Comparison of ENCODE assay signal across 8 cellular contexts in the genomic region with DNA sequence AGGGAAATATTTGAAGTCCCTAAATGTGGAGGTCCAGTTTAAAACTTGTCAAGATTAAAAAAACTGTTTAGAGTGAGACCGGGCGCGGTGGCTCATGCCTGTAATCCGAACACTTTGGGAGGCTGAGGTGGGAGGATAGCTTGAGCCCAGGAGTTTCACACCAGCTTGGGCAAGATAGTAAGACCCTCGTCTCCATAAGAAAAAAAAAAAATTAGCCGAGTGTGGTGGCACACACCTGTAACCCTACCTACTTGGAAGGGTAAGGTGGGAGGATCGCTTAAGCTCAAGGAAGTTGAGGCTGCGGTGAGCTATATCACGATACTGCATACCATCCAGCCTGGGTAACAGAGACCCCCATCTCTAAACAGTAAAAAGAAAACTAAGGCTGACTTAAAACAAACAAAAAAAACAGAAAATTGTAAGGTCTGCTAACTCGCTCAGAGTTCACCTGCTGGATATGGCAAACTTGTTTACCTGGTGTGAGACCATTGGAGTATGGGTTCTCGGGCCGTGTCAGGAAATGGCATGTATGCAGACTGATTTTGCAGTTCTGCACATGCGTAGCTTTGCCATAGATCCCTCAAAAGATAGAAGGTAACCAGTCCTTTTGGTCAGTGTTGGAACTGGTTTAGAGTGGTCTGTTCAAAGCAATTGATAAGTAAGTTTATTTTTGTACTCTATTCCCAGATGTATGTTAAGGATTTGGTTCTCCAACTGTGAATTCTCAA. TPM values are rescaled to one million over a fixed set of nuclear protein-coding genes. Genes with fewer than 3 reads are reported as not detected.
A peak's percentile ranks its signal among the peaks of the same experiment; 100 is the strongest.
DNase-seq lines count a peak whose midpoint lies in the region; ATAC-seq and TF ChIP-seq lines count a peak whose summit lies in the region.

No MANE protein-coding gene starts in this region.

- DNase-seq in CD4-positive, alpha-beta T cell = peak in 6 of 10 experiments; percentile 9 to 24 (median 12)
- DNase-seq in PC-9 (no peak), osteoblast (ENCODE audit: insufficient read length, low spot score, missing footprints) (no peak), SHP77 (lab: John Stamatoyannopoulos, UW) (no peak)
- no peak for DNase-seq in effector CD8-positive, alpha-beta T cell (lab: John Stamatoyannopoulos, UW)

- H3K27ac ChIP-seq in CD4-positive, alpha-beta T cell (ENCODE audit: low read depth, low read length) = peak overlapping the region; percentile 0
- no peak overlapping the region for H3K27ac ChIP-seq in PC-9
- H3K27ac ChIP-seq in duodenal mucosa (ENCODE audit: low read depth, low read length) = no peak overlapping the region
- H3K27ac ChIP-seq in osteoblast (ENCODE audit: low read depth, low read length) = peak overlapping the region; percentile 83

- H3K4me3 ChIP-seq in PC-9 (peak overlapping the region; percentile 97), duodenal mucosa (ENCODE audit: low read depth in 1 of 2, low read length in 2 of 2) (peak overlapping the region; percentile 79 to 80), osteoblast (ENCODE audit: insufficient read depth, low read length) (peak overlapping the region; percentile 97)

- no peak for TF ChIP-seq CTCF in CD4-positive, alpha-beta T cell (IDR thresholded peaks at IDR 0.05)
- TF ChIP-seq CTCF in PC-9 (conservative IDR thresholded peaks at IDR 0.05) = no peak
- TF ChIP-seq CTCF in osteoblast (IDR thresholded peaks at IDR 0.05; ENCODE audit: extremely low read depth, low read depth, low read length) = no peak

- H3K36me3 ChIP-seq in PC-9 (ENCODE audit: low read depth) = peaks cover 27% of the 10 kb centered on the region; the same call in 1 of the 2 replicates
- peaks cover 0 to 14% of the 10 kb centered on the region in 2 donors for H3K36me3 ChIP-seq in duodenal mucosa (ENCODE audit: control insufficient read depth in 1 of 2, insufficient read depth in 2 of 2, low read length in 2 of 2)
- H3K36me3 ChIP-seq in osteoblast (ENCODE audit: insufficient read depth, low read length) = peaks cover 8% of the 10 kb centered on the region

- H3K4me3 Mint-ChIP-seq in CD4-positive, alpha-beta T cell = peak overlapping the region; percentile 91

- peak; percentile 28 for ATAC-seq in CD4-positive, alpha-beta T cell (ENCODE audit: poor library complexity)
- ATAC-seq in GM19023 (IDR thresholded peaks at IDR 0.05; ENCODE audit: unreplicated experiment) (no peak), HG03439 (IDR thresholded peaks at IDR 0.05; ENCODE audit: unreplicated experiment) (no peak)

- H2AFZ ChIP-seq in PC-9 = no peak overlapping the region
- no peak overlapping the region for H2AFZ ChIP-seq in osteoblast (ENCODE audit: low read length)

- no peaks in the 10 kb centered on the region for H3K9me3 ChIP-seq in CD4-positive, alpha-beta T cell (ENCODE audit: control insufficient read depth, low read length)
- no peaks in the 10 kb centered on the region for H3K9me3 ChIP-seq in PC-9 (ENCODE audit: insufficient read depth, low read depth)
- H3K9me3 ChIP-seq in duodenal mucosa (ENCODE audit: control insufficient read depth in 1 of 2, low read length in 2 of 2) = no peaks in the 10 kb centered on the region
- no peaks in the 10 kb centered on the region for H3K9me3 ChIP-seq in osteoblast (ENCODE audit: low read depth, low read length)

- CTCF ChIA-PET in CD4-positive, alpha-beta T cell (lab: Charles Lee) = interaction anchor here (1.0 to 1.7 kb wide), 2 partner anchors 39 to 66 kb away, joined by 4 read pairs; a partner anchor contains a TSS
- CTCF ChIA-PET in PC-9 (lab: Charles Lee) = interaction anchor here (0.6 kb wide), 1 partner anchor 215 kb away, joined by 6 read pairs; no protein-coding TSS in a partner anchor

- peaks cover 44% of the 10 kb centered on the region for H3K4me1 ChIP-seq in PC-9 (replicated peaks; ENCODE audit: insufficient read depth)
- peaks cover 41 to 50% of the 10 kb centered on the region in 2 donors for H3K4me1 ChIP-seq in duodenal mucosa (ENCODE audit: control insufficient read depth in 1 of 2, insufficient read depth in 2 of 2, low read length in 2 of 2)
- H3K4me1 ChIP-seq in osteoblast (ENCODE audit: insufficient read depth, low read length) = peaks cover 59% of the 10 kb centered on the region

- no TSS peak for BruUV-seq in PC-9 (replicated peaks; lab: Mats Ljungman, UMichigan)

- no peaks in the 10 kb centered on the region for H3K9me3 Mint-ChIP-seq in CD4-positive, alpha-beta T cell

- POLR2A ChIA-PET in CD4-positive, alpha-beta T cell (lab: Charles Lee) = interaction anchor here (0.6 to 2.9 kb wide), 10 partner anchors 15 to 354 kb away, joined by 3 to 13 read pairs (median 4); a partner anchor contains a TSS
- POLR2A ChIA-PET in PC-9 (lab: Charles Lee; ENCODE audit: unreplicated experiment) = interaction anchor here (0.7 kb wide), 1 partner anchor 1134 kb away, joined by 6 read pairs; no protein-coding TSS in a partner anchor

- H3K27me3 ChIP-seq in CD4-positive, alpha-beta T cell (ENCODE audit: control insufficient read depth, insufficient read depth, low read length) = no peaks in the 10 kb centered on the region
- H3K27me3 ChIP-seq in PC-9 (ENCODE audit: insufficient read depth, low read depth) (no peaks in the 10 kb centered on the region), duodenal mucosa (ENCODE audit: control insufficient read depth in 1 of 2, insufficient read depth in 2 of 2, low read length in 2 of 2) (no peaks in the 10 kb centered on the region), osteoblast (ENCODE audit: insufficient read depth, low read length) (no peaks in the 10 kb centered on the region)

- intact Hi-C loops in CD4-positive, alpha-beta T cell (cut with DNase I, micrococcal nuclease) = loop anchor here (5.0 kb wide), 2 partner anchors 46 to 151 kb away; a partner anchor contains a TSS
- intact Hi-C loops in PC-9 (cut with micrococcal nuclease; ENCODE audit: unreplicated experiment) = no loop called here

- H3K27me3 Mint-ChIP-seq in CD4-positive, alpha-beta T cell = no peaks in the 10 kb centered on the region

- H3K27ac Mint-ChIP-seq in CD4-positive, alpha-beta T cell = peak overlapping the region; percentile 91

- H3K4me1 Mint-ChIP-seq in CD4-positive, alpha-beta T cell (ENCODE audit: low read depth) = peaks cover 68% of the 10 kb centered on the region

- peaks cover 67% of the 10 kb centered on the region for H3K36me3 Mint-ChIP-seq in CD4-positive, alpha-beta T cell (ENCODE audit: low read depth)

- H3K9ac ChIP-seq in duodenal mucosa (ENCODE audit: low read depth in 1 of 2, low read length in 2 of 2) = peak overlapping the region; percentile 74 to 89

- peaks cover 24% of the 10 kb centered on the region; the same call in 1 of the 2 replicates for H3F3A ChIP-seq in PC-9 (ENCODE audit: insufficient read depth, low read depth)

- H4K20me1 ChIP-seq in PC-9 (ENCODE audit: insufficient read depth) = peaks cover 60% of the 10 kb centered on the region
- peaks cover 64% of the 10 kb centered on the region for H4K20me1 ChIP-seq in osteoblast (ENCODE audit: insufficient read depth, low read length)

- H3K79me2 ChIP-seq in PC-9 (ENCODE audit: low read depth) (peaks cover 71% of the 10 kb centered on the region), osteoblast (ENCODE audit: insufficient read depth, low read length) (peaks cover 71% of the 10 kb centered on the region)

- peak overlapping the region; percentile 92 for H3K4me2 ChIP-seq in PC-9
- peak overlapping the region; percentile 96 for H3K4me2 ChIP-seq in osteoblast (ENCODE audit: insufficient read depth, low read length)

- H3K9me2 ChIP-seq in PC-9 (ENCODE audit: insufficient read depth) = no peaks in the 10 kb centered on the region

RNA-seq across cellular contexts. Expression of a gene that starts 2.1 kb away (rescaled TPM):
- 100 to 1,000 TPM; 441 to 446 TPM for total RNA-seq in CD4-positive, alpha-beta T cell
- total RNA-seq in PC-9 (2021) (196 and 241 TPM in 2 replicates), osteoblast (117 and 122 TPM in 2 replicates)

RNA-seq across cellular contexts. Expression of a gene that starts 7.3 kb away (rescaled TPM):
- total RNA-seq in CD4-positive, alpha-beta T cell = 1 to 10 TPM; 6.9 to 7.1 TPM
- total RNA-seq in PC-9 (2021) (30.4 and 32.2 TPM in 2 replicates), osteoblast (15.2 and 19.2 TPM in 2 replicates)

RNA-seq across cellular contexts. Expression of a gene that starts 40.3 kb away (rescaled TPM):
- 10 to 100 TPM; 23.6 to 24.5 TPM for total RNA-seq in CD4-positive, alpha-beta T cell
- total RNA-seq in PC-9 (2021) (251 and 340 TPM in 2 replicates), osteoblast (162 and 168 TPM in 2 replicates)

RNA-seq across cellular contexts. Expression of a gene that starts 45.0 kb away (rescaled TPM):
- 10 to 100 TPM; 17.9 to 22.0 TPM for total RNA-seq in CD4-positive, alpha-beta T cell
- total RNA-seq in PC-9 (2021) (26.5 and 30.5 TPM in 2 replicates), osteoblast (19.4 and 26.8 TPM in 2 replicates)

Comparison
In these comparisons a context has a peak if more than half of its experiments do, and no peak if none do; other contexts are left out.
1. DNase-seq: peak in CD4-positive, alpha-beta T cell (6 of 10); none in PC-9 (0 of 2), osteoblast (single experiment), effector CD8-positive, alpha-beta T cell (single experiment) and SHP77 (0 of 2).
2. H3K27ac ChIP-seq: peak in CD4-positive, alpha-beta T cell (single experiment) and osteoblast (single experiment); none in PC-9 (single experiment) and duodenal mucosa (single experiment).
3. Peak in every context shown above with its lines, with median percentiles within 50 percentile points of each other: H3K4me3 ChIP-seq.